Comparison of ENCODE assay signal across 4 cellular contexts in genomic region chr3:99805160-99805559, GRCh38.
TF ChIP-seq lines count a peak whose summit lies in the region.

No MANE protein-coding gene starts in this region.

TF ChIP-seq in HepG2, 621 proteins besides CTCF, POLR2A, EP300 and RAD21:
- TF ChIP-seq ZFP36 (IDR thresholded peaks at IDR 0.05; ENCODE audit: borderline replicate concordance, low read depth, low read length, partially characterized antibody) (peak; percentile 58), ZNF143 (CRISPR knock-in tag; IDR thresholded peaks at IDR 0.05) (no peak)
TF ChIP-seq in HepG2: peak in this region for 1.

TF ChIP-seq in HEK293, 187 proteins besides CTCF, POLR2A, EP300 and RAD21 (continues in another document):
- no peak for TF ChIP-seq ZNF660 (tag by site-specific recombination; IDR thresholded peaks at IDR 0.05)
- TF ChIP-seq ZSCAN4 (tag by site-specific recombination; IDR thresholded peaks at IDR 0.05), result no peak
- TF ChIP-seq ZNF830 (tag by site-specific recombination; IDR thresholded peaks at IDR 0.05; ENCODE audit: low read depth), result no peak
- no peak for TF ChIP-seq ZBTB10 (tag by site-specific recombination; IDR thresholded peaks at IDR 0.05)
- no peak for TF ChIP-seq ZNF792 (tag by site-specific recombination; IDR thresholded peaks at IDR 0.05)
- TF ChIP-seq REST (tag by site-specific recombination; IDR thresholded peaks at IDR 0.05), result no peak
- TF ChIP-seq ZNF585B (tag by site-specific recombination; IDR thresholded peaks at IDR 0.05), result peak; percentile 98
- TF ChIP-seq ZNF529 (tag by site-specific recombination; IDR thresholded peaks at IDR 0.05; ENCODE audit: insufficient replicate concordance), result no peak
- TF ChIP-seq PRDM1 (tag by site-specific recombination; IDR thresholded peaks at IDR 0.05), result no peak
- TF ChIP-seq ZNF776 (tag by site-specific recombination; IDR thresholded peaks at IDR 0.05; ENCODE audit: borderline replicate concordance), result no peak
- TF ChIP-seq ZNF23 (tag by site-specific recombination; IDR thresholded peaks at IDR 0.05; ENCODE audit: borderline replicate concordance), result no peak

TF ChIP-seq in GM12878, 131 proteins besides CTCF, POLR2A, EP300 and RAD21:
- TF ChIP-seq CBX5 (IDR thresholded peaks at IDR 0.05; ENCODE audit: low read depth), result peak; percentile 62; the same call in 1 of the 2 replicates
- TF ChIP-seq BCL3 (IDR thresholded peaks at IDR 0.05; ENCODE audit: borderline replicate concordance, insufficient read depth, low read depth, low read length, poor library complexity, severe bottlenecking), result no peak
TF ChIP-seq in GM12878: peak in this region for 1.

TF ChIP-seq in HEK293T, 16 proteins besides CTCF, POLR2A, EP300 and RAD21:
- TF ChIP-seq CTBP1 (IDR thresholded peaks at IDR 0.05; ENCODE audit: borderline replicate concordance), result no peak
- no peak for TF ChIP-seq LEF1 (IDR thresholded peaks at IDR 0.05; ENCODE audit: borderline replicate concordance)
- TF ChIP-seq FOXM1 (IDR thresholded peaks at IDR 0.05; ENCODE audit: borderline replicate concordance), result no peak
- TF ChIP-seq HDGF (IDR thresholded peaks at IDR 0.05; ENCODE audit: borderline replicate concordance), result no peak
- no peak for TF ChIP-seq FOXA1 (IDR thresholded peaks at IDR 0.05)
- no peak for TF ChIP-seq L3MBTL2 (conservative IDR thresholded peaks at IDR 0.05)
- TF ChIP-seq SUZ12 (IDR thresholded peaks at IDR 0.05), result no peak
- TF ChIP-seq TARDBP (IDR thresholded peaks at IDR 0.05), result no peak
- no peak for TF ChIP-seq NFRKB (IDR thresholded peaks at IDR 0.05)
- TF ChIP-seq ARNT (IDR thresholded peaks at IDR 0.05), result no peak
- no peak for TF ChIP-seq ELF4 (IDR thresholded peaks at IDR 0.05)
- no peak for TF ChIP-seq SP1 (IDR thresholded peaks at IDR 0.05)
- no peak for TF ChIP-seq BHLHE40 (IDR thresholded peaks at IDR 0.05; ENCODE audit: borderline replicate concordance)
- TF ChIP-seq ZNF384 (IDR thresholded peaks at IDR 0.05), result no peak
- no peak for TF ChIP-seq FOXK2 (IDR thresholded peaks at IDR 0.05)
- TF ChIP-seq PKNOX1 (IDR thresholded peaks at IDR 0.05), result no peak
